1 cellular context compared by ENCODE assay signal in genomic region chr22:17087176-17088131, GRCh38.
TF ChIP-seq lines count a peak whose summit lies in the region.

No MANE protein-coding gene starts in this region.

TF ChIP-seq in K562, 482 proteins besides CTCF, POLR2A, EP300 and RAD21 (continued from another document):
- TF ChIP-seq CUX1 (CRISPR knock-in tag; IDR thresholded peaks at IDR 0.05) (no peak), TCF3 (CRISPR knock-in tag; IDR thresholded peaks at IDR 0.05) (peak; percentile 77), MEIS2 (IDR thresholded peaks at IDR 0.05; ENCODE audit: partially characterized antibody) (peak; percentile 14), ETV5 (CRISPR knock-in tag; IDR thresholded peaks at IDR 0.05; ENCODE audit: low read depth) (0 out of 2 replicates have a peak, but pooled peaks have one; percentile 34), ATF4 (CRISPR knock-in tag; IDR thresholded peaks at IDR 0.05) (0 out of 2 replicates have a peak, but pooled peaks have one; percentile 15), CBFA2T2 (conservative IDR thresholded peaks at IDR 0.05) (0 out of 2 replicates have a peak, but pooled peaks have one; percentile 26), TFAP4 (CRISPR knock-in tag; IDR thresholded peaks at IDR 0.05; ENCODE audit: borderline replicate concordance) (peak; percentile 85), KLF16 (IDR thresholded peaks at IDR 0.05) (peak; percentile 23; the same call in 1 of the 2 replicates), CBFA2T3 (IDR thresholded peaks at IDR 0.05) (peak; percentile 60), ZNF175 (CRISPR knock-in tag; IDR thresholded peaks at IDR 0.05; ENCODE audit: low read depth) (0 out of 2 replicates have a peak, but pooled peaks have one; percentile 31), PPARD (CRISPR knock-in tag; IDR thresholded peaks at IDR 0.05) (no peak), TBL1XR1 (IDR thresholded peaks at IDR 0.05; ENCODE audit: low read length in 2 of 2) (no peak), TEAD4 (IDR thresholded peaks at IDR 0.05; ENCODE audit: low read length) (peak; percentile 50; the same call in 1 of the 2 replicates), TEAD4 (CRISPR knock-in tag; IDR thresholded peaks at IDR 0.05; ENCODE audit: borderline replicate concordance) (no peak), MLLT1 (IDR thresholded peaks at IDR 0.05) (peak in 1 of 2 experiments; percentile 86; a peak in 1 of 4 replicates), ZBTB11 (CRISPR knock-in tag; IDR thresholded peaks at IDR 0.05) (no peak)
